ENCODE assay signal across 1 cellular context in genomic region chr19:14175351-14175792, GRCh38.
A peak's percentile ranks its signal among the peaks of the same experiment; 100 is the strongest.
TF ChIP-seq lines count a peak whose summit lies in the region.

No MANE protein-coding gene starts in this region.

TF ChIP-seq in K562, 482 proteins besides CTCF, POLR2A, EP300 and RAD21:
- no peak for TF ChIP-seq E2F6 (IDR thresholded peaks at IDR 0.05; ENCODE audit: borderline replicate concordance in 1 of 2, extremely low read depth in 1 of 2, insufficient read depth in 1 of 2, insufficient read length in 1 of 2, low read depth in 1 of 2, low read length in 1 of 2, poor library complexity in 1 of 2, severe bottlenecking in 1 of 2)
- 0 out of 2 replicates have a peak, but pooled peaks have one; percentile 69 for TF ChIP-seq HDGF (IDR thresholded peaks at IDR 0.05)
- no peak for TF ChIP-seq ZNF780A (CRISPR knock-in tag; IDR thresholded peaks at IDR 0.05)
- no peak for TF ChIP-seq THRAP3 (IDR thresholded peaks at IDR 0.05; ENCODE audit: borderline replicate concordance)
- no peak for TF ChIP-seq ARHGAP35 (IDR thresholded peaks at IDR 0.05; ENCODE audit: partially characterized antibody)
- peak; percentile 25; the same call in 1 of the 2 replicates for TF ChIP-seq SUPT5H (IDR thresholded peaks at IDR 0.05)
- peak; percentile 51; the same call in 1 of the 2 replicates for TF ChIP-seq NKRF (IDR thresholded peaks at IDR 0.05; ENCODE audit: borderline replicate concordance)
- TF ChIP-seq ZNF384 (IDR thresholded peaks at IDR 0.05; ENCODE audit: low read depth, low read length), result no peak
- no peak for TF ChIP-seq POLR2AphosphoS2 (IDR thresholded peaks at IDR 0.05; ENCODE audit: low read length)
- no peak for TF ChIP-seq U2AF1 (optimal IDR thresholded peaks at IDR 0.05; ENCODE audit: low read depth, low read length)
- TF ChIP-seq NR2C1 (IDR thresholded peaks at IDR 0.05), result no peak
- no peak for TF ChIP-seq NR2C1 (tag; IDR thresholded peaks at IDR 0.05)
- TF ChIP-seq TAF15 (IDR thresholded peaks at IDR 0.05; ENCODE audit: low read depth, low read length), result no peak
- no peak for TF ChIP-seq EWSR1 (IDR thresholded peaks at IDR 0.05; ENCODE audit: borderline replicate concordance, low read depth, partially characterized antibody)
- TF ChIP-seq HDAC3 (IDR thresholded peaks at IDR 0.05; ENCODE audit: borderline replicate concordance, partially characterized antibody), result no peak
- TF ChIP-seq FOXA3 (CRISPR knock-in tag; conservative IDR thresholded peaks at IDR 0.05 in 1 of 2, IDR thresholded peaks at IDR 0.05 in 1 of 2), result no peak
- no peak for TF ChIP-seq BDP1 (IDR thresholded peaks at IDR 0.05; ENCODE audit: insufficient read depth, insufficient read length)
- TF ChIP-seq EGR1 (conservative IDR thresholded peaks at IDR 0.05), result peak; percentile 29
- TF ChIP-seq ZNF232 (CRISPR knock-in tag; IDR thresholded peaks at IDR 0.05), result no peak
- TF ChIP-seq DMBX1 (CRISPR knock-in tag; IDR thresholded peaks at IDR 0.05; ENCODE audit: borderline replicate concordance), result no peak
- TF ChIP-seq ZKSCAN3 (CRISPR knock-in tag; IDR thresholded peaks at IDR 0.05), result no peak
- TF ChIP-seq E2F3 (CRISPR knock-in tag; IDR thresholded peaks at IDR 0.05), result no peak
- no peak for TF ChIP-seq CHD7 (IDR thresholded peaks at IDR 0.05; ENCODE audit: low read depth, low read length)
- TF ChIP-seq ILK (tag; IDR thresholded peaks at IDR 0.05; ENCODE audit: borderline replicate concordance, low read depth), result no peak
- no peak for TF ChIP-seq ZNF830 (CRISPR knock-in tag; IDR thresholded peaks at IDR 0.05)
- no peak for TF ChIP-seq TBP (optimal IDR thresholded peaks at IDR 0.05; ENCODE audit: low read depth, low read length)
- no peak for TF ChIP-seq ZNF431 (CRISPR knock-in tag; IDR thresholded peaks at IDR 0.05)
- TF ChIP-seq POLR2AphosphoS5 (IDR thresholded peaks at IDR 0.05; ENCODE audit: control insufficient read depth, insufficient read depth, low read depth, low read length), result no peak
- TF ChIP-seq ZNF24 (IDR thresholded peaks at IDR 0.05), result no peak
- 0 out of 4 replicates have a peak, but pooled peaks of 1 of the 2 experiments have one; percentile 42 for TF ChIP-seq MLLT1 (IDR thresholded peaks at IDR 0.05)
- no peak for TF ChIP-seq ZNF316 (IDR thresholded peaks at IDR 0.05)
- TF ChIP-seq NELFE (IDR thresholded peaks at IDR 0.05; ENCODE audit: insufficient read depth, insufficient read length), result no peak
- TF ChIP-seq RBM15 (IDR thresholded peaks at IDR 0.05; ENCODE audit: insufficient read depth, low read length), result no peak
- no peak for TF ChIP-seq CBFB (CRISPR knock-in tag; IDR thresholded peaks at IDR 0.05)
- TF ChIP-seq NCOA1 (IDR thresholded peaks at IDR 0.05; ENCODE audit: low read depth), result no peak
